2 cellular contexts compared by ENCODE assay signal in the genomic region with DNA sequence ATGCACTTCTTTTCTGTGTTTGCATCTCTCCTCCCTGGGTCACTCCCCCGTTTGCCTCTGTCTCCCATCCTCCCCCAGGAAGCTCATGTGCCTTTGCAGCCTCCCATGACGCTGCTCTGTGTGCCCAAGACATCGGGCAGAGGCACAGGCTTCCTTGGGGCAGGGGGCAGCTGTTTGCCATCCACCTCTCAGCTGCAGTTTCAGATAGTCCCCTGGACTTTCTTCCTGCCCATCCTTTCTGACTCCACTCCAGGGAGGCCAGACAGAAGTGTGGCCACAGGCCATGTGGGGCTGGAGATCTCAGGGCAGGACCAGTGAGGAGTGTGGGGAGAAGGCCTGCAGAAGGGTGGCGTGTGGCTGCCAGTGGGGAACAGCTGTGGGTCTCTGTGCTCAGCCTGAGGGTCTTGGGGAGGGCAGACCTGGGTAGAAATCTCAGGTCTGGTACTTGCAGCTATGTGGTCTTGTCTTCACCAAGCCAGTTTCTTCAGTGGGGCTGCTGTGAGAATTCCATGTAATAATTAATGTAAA.
TF ChIP-seq lines count a peak whose summit lies in the region.

No MANE protein-coding gene starts in this region.

TF ChIP-seq in WTC11, 78 proteins besides CTCF, POLR2A, EP300 and RAD21 (continued from another document):
- TF ChIP-seq, protein P1, sequence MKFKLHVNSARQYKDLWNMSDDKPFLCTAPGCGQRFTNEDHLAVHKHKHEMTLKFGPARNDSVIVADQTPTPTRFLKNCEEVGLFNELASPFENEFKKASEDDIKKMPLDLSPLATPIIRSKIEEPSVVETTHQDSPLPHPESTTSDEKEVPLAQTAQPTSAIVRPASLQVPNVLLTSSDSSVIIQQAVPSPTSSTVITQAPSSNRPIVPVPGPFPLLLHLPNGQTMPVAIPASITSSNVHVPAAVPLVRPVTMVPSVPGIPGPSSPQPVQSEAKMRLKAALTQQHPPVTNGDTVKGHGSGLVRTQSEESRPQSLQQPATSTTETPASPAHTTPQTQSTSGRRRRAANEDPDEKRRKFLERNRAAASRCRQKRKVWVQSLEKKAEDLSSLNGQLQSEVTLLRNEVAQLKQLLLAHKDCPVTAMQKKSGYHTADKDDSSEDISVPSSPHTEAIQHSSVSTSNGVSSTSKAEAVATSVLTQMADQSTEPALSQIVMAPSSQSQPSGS (CRISPR knock-in tag; IDR thresholded peaks at IDR 0.05; ENCODE audit: borderline replicate concordance, low read depth) = no peak

TF ChIP-seq in SK-N-SH, 30 proteins besides CTCF, POLR2A, EP300 and RAD21 (continued from another document):
- TF ChIP-seq CHD2 (IDR thresholded peaks at IDR 0.05; ENCODE audit: low read length, partially characterized antibody) = no peak
- no peak for TF ChIP-seq SIN3A (IDR thresholded peaks at IDR 0.05; ENCODE audit: borderline replicate concordance, low read depth, low read length)
- TF ChIP-seq FOXM1 (IDR thresholded peaks at IDR 0.05; ENCODE audit: low read depth) = no peak
- no peak for TF ChIP-seq MEF2A (IDR thresholded peaks at IDR 0.05; ENCODE audit: borderline replicate concordance, low read depth)
- TF ChIP-seq RCOR1 (IDR thresholded peaks at IDR 0.05; ENCODE audit: low read length) = no peak
- no peak for TF ChIP-seq GABPA (IDR thresholded peaks at IDR 0.05; ENCODE audit: low read depth)
- TF ChIP-seq NFIC (IDR thresholded peaks at IDR 0.05; ENCODE audit: borderline replicate concordance) = no peak
- no peak for TF ChIP-seq JUND (IDR thresholded peaks at IDR 0.05)
- TF ChIP-seq, protein P2, sequence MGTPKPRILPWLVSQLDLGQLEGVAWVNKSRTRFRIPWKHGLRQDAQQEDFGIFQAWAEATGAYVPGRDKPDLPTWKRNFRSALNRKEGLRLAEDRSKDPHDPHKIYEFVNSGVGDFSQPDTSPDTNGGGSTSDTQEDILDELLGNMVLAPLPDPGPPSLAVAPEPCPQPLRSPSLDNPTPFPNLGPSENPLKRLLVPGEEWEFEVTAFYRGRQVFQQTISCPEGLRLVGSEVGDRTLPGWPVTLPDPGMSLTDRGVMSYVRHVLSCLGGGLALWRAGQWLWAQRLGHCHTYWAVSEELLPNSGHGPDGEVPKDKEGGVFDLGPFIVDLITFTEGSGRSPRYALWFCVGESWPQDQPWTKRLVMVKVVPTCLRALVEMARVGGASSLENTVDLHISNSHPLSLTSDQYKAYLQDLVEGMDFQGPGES (IDR thresholded peaks at IDR 0.05; ENCODE audit: low read depth, low read length) = no peak
- TF ChIP-seq FOXJ3 (CRISPR knock-in tag; IDR thresholded peaks at IDR 0.05) = no peak
